In the genomic region with DNA sequence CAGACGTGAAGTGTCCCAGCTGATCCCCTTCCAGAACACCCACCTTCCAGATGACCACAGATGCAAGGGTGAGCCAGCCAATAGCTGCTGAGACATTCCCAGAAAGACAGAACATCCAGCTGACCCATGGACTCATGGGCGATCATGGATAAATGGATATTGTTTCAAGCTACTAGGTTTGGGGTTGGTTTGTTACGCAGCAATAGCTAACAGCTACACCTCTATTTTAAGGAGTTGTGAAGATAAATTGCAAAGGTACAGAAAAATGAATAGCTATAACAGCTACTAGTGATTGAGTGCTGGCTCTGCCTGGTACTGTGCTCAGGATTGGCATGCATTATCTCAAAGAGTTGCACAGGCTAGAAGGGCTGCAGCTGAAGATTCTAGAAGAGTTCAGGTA, we compare ENCODE assay signal across 2 cellular contexts.
A peak's percentile ranks its signal among the peaks of the same experiment; 100 is the strongest.
TF ChIP-seq lines count a peak whose summit lies in the region.

No MANE protein-coding gene starts in this region.

TF ChIP-seq in HEK293, 187 proteins besides CTCF, POLR2A, EP300 and RAD21 (continued from another document):
- TF ChIP-seq ZNF366 (tag by site-specific recombination; conservative IDR thresholded peaks at IDR 0.05) (no peak), ZNF426 (tag by site-specific recombination; IDR thresholded peaks at IDR 0.05) (no peak)
TF ChIP-seq in HEK293: peak in this region for 1.

TF ChIP-seq in H1, 55 proteins besides CTCF, POLR2A, EP300 and RAD21 (continued from another document):
- TF ChIP-seq KDM1A (IDR thresholded peaks at IDR 0.05; ENCODE audit: borderline replicate concordance, low read length): peak; percentile 20; the same call in 1 of the 2 replicates
- TF ChIP-seq SIN3A (conservative IDR thresholded peaks at IDR 0.05 in 1 of 2, IDR thresholded peaks at IDR 0.05 in 1 of 2; ENCODE audit: low read depth in 1 of 2, low read length in 2 of 2): no peak
